11 cellular contexts compared by ENCODE assay signal in the genomic region with DNA sequence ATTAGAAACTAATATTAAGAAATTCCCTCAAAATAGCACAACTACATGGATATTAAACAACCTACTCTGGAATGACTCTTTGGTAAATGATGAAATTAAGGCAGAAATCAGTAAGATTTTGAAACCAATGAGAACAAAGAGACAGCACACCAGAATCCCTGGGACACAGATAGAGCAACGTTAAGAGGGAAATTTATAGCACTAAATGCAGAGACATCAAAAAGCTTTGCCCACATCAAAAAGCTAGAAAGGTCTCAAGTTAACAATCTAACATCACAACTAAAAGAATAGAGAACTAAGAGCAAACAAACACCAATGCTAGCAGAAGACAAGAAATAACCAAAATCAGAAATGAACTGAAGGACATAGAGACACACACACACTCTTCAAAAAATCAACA.
"Had no signal": no experiment of that assay in that cellular context is flagged by ENCODE, and none has a peak within 500 bp of the region (broad histone marks: within the 10 kb centered on the region; RNA-seq: fewer than 3 reads in every experiment).

No MANE protein-coding gene starts in this region.

- H3K36me3 ChIP-seq: HAP-1 had no signal

- H2AFZ ChIP-seq: GM23248, GM23338 had no signal

- H3K4me1 ChIP-seq: HAP-1 had no signal

- H3K4me3 ChIP-seq: GM23248, GM23338, HAP-1 had no signal

- DNase-seq: GM23248, GOT3, H7, H9, HCEC 1CT, HFFc6 had no signal

- H3K27ac ChIP-seq: GM23248 had no signal

- ATAC-seq: GM23338, HCT116 had no signal

- H3K9ac ChIP-seq: GM23248 had no signal

- H3K4me2 ChIP-seq: GM23338 had no signal

- FAIRE-seq: H1, H54 had no signal
